ENCODE assay signal across 19 cellular contexts in genomic region chr22:46531776-46532175, GRCh38.
"Had no signal": no experiment of that assay in that cellular context is flagged by ENCODE, and none has a peak within 500 bp of the region (broad histone marks: within the 10 kb centered on the region; RNA-seq: fewer than 3 reads in every experiment).

No MANE protein-coding gene starts in this region.

- H3K27ac Mint-ChIP-seq: activated naive CD8-positive, alpha-beta T cell; activated T-cell treated with anti-CD3 and anti-CD28 coated beads, Interleukin-2, amount 50 U/mL, for 72 hours; dendritic cell treated with granulocyte-macrophage colony-stimulating factor and Interleukin-4, amounts not matched to agents 40 ng/mL and 50 ng/mL, for 4 days; nephron progenitor cell; T-helper 2 cell treated with Interferon-gamma antibody and Interleukin-4, amounts not matched to agents 5 μg/mL and 100 μg/mL, for 36 hours had no signal

- H3K9me3 ChIP-seq: tibial nerve, vagina had no signal

- H3K4me3 ChIP-seq: lung, spleen, tibial nerve, vagina had no signal

- H3K4me3 Mint-ChIP-seq: activated naive CD8-positive, alpha-beta T cell; activated T-cell treated with anti-CD3 and anti-CD28 coated beads, Interleukin-2, amount 50 U/mL, for 72 hours; dendritic cell treated with granulocyte-macrophage colony-stimulating factor and Interleukin-4, amounts not matched to agents 40 ng/mL and 50 ng/mL, for 4 days; nephron progenitor cell; T-helper 2 cell treated with Interferon-gamma antibody and Interleukin-4, amounts not matched to agents 5 μg/mL and 100 μg/mL, for 36 hours had no signal

- H3K36me3 ChIP-seq: brain microvascular endothelial cell, spleen, tibial nerve, vagina had no signal

- H3K9me3 Mint-ChIP-seq: activated T-cell treated with anti-CD3 and anti-CD28 coated beads, Interleukin-2, amount 50 U/mL, for 72 hours; dendritic cell treated with granulocyte-macrophage colony-stimulating factor and Interleukin-4, amounts not matched to agents 40 ng/mL and 50 ng/mL, for 4 days; T-helper 2 cell treated with Interferon-gamma antibody and Interleukin-4, amounts not matched to agents 5 μg/mL and 100 μg/mL, for 36 hours had no signal

- H3K36me3 Mint-ChIP-seq: activated naive CD8-positive, alpha-beta T cell had no signal

- H3K27me3 ChIP-seq: vagina had no signal

- H3K4me1 ChIP-seq: spleen, tibial nerve had no signal

- H3K27ac ChIP-seq: brain microvascular endothelial cell, spleen, tibial nerve, vagina had no signal

- ATAC-seq: activated T-cell treated with anti-CD3 and anti-CD28 coated beads, Interleukin-2, amount 50 U/mL, for 72 hours; left colon had no signal

- DNase-seq: activated CD4-positive, alpha-beta T cell treated with anti-CD3 and anti-CD28 coated beads, Interleukin-2, amount 50 U/mL, for 4 hours; activated gamma-delta T cell; activated T-cell treated with anti-CD3 and anti-CD28 coated beads, Interleukin-2, amount 50 U/mL, for 72 hours; brain microvascular endothelial cell; effector CD8-positive, alpha-beta T cell; left colon; midbrain; nephron progenitor cell; occipital lobe; retina; spleen; stimulated activated naive CD4-positive, alpha-beta T cell; substantia nigra had no signal
